35 cellular contexts compared by ENCODE assay signal in genomic region chr6:32935551-32936246, GRCh38. TPM values are rescaled to one million over a fixed set of nuclear protein-coding genes. Genes with fewer than 3 reads are reported as not detected.
DNase-seq lines count a peak whose midpoint lies in the region; TF ChIP-seq lines count a peak whose summit lies in the region.
"Had no signal": no experiment of that assay in that cellular context is flagged by ENCODE, and none has a peak within 500 bp of the region (broad histone marks: within the 10 kb centered on the region; RNA-seq: fewer than 3 reads in every experiment).

No MANE protein-coding gene starts in this region.

- H3K36me3 ChIP-seq in SU-DHL-6 (ENCODE audit: low read length) (peaks cover 31% of the 10 kb centered on the region), muscle layer of duodenum (ENCODE audit: control insufficient read depth in 1 of 2, insufficient read depth in 2 of 2, low read length in 2 of 2) (peaks cover 0 to 4% of the 10 kb centered on the region in 2 donors)
- H3K36me3 ChIP-seq: breast epithelium, neural progenitor cell had no signal

- H3K27ac ChIP-seq in SU-DHL-6 (ENCODE audit: low read depth, low read length) (peak overlapping the region; percentile 55), muscle layer of duodenum (ENCODE audit: low read length) (peak overlapping the region; percentile 46), coronary artery (peak overlapping the region in 1 of 2 donors; percentile 40)
- H3K27ac ChIP-seq: breast epithelium, neural progenitor cell had no signal

- peaks cover 13% of the 10 kb centered on the region for H3K4me1 Mint-ChIP-seq in activated CD4-positive, alpha-beta T cell treated with anti-CD3 and anti-CD28 coated beads, Interleukin-2, amount 10 ng/mL, durations not matched to agents 24 days and 14 days
- peaks cover 24% of the 10 kb centered on the region for H3K4me1 Mint-ChIP-seq in activated CD4-positive, alpha-beta T cell treated with anti-CD3 and anti-CD28 coated beads, Interleukin-2, amount 10 ng/mL, durations not matched to agents 7 days and 5 days

- H3K9me2 ChIP-seq in SU-DHL-6 (replicated peaks; ENCODE audit: insufficient read depth, low read length) = no peaks in the 10 kb centered on the region

- peaks cover 37% of the 10 kb centered on the region for H3K79me2 ChIP-seq in SU-DHL-6 (ENCODE audit: insufficient read depth, low read length)

- intact Hi-C loops in activated CD4-positive, alpha-beta T cell treated with anti-CD3 and anti-CD28 coated beads, Interleukin-2, amount 10 ng/mL, durations not matched to agents 24 days and 14 days (cut with micrococcal nuclease) = no loop called here

- H3K36me3 Mint-ChIP-seq in activated CD4-positive, alpha-beta T cell treated with anti-CD3 and anti-CD28 coated beads, Interleukin-2, amount 10 ng/mL, durations not matched to agents 24 days and 14 days (ENCODE audit: low read depth) = peaks cover 2% of the 10 kb centered on the region
- H3K36me3 Mint-ChIP-seq in activated CD4-positive, alpha-beta T cell treated with anti-CD3 and anti-CD28 coated beads, Interleukin-2, amount 10 ng/mL, durations not matched to agents 7 days and 5 days (ENCODE audit: low read depth) = peaks cover 5% of the 10 kb centered on the region
- H3K36me3 Mint-ChIP-seq: neural progenitor cell, type B pancreatic cell had no signal

- no peak for TF ChIP-seq CTCF in SU-DHL-6 (IDR thresholded peaks at IDR 0.05; ENCODE audit: insufficient read depth, low read length, poor library complexity, severe bottlenecking)
- no peak for TF ChIP-seq CTCF in coronary artery (IDR thresholded peaks at IDR 0.05)

- H4K20me1 ChIP-seq in SU-DHL-6 (ENCODE audit: low read depth, low read length) = no peaks in the 10 kb centered on the region

- H3K27me3 ChIP-seq in SU-DHL-6 (ENCODE audit: low read length) (no peaks in the 10 kb centered on the region), muscle layer of duodenum (ENCODE audit: low read depth, low read length) (no peaks in the 10 kb centered on the region)
- H3K27me3 ChIP-seq: breast epithelium had no signal

- no peaks in the 10 kb centered on the region for H3K9me3 Mint-ChIP-seq in activated CD4-positive, alpha-beta T cell treated with anti-CD3 and anti-CD28 coated beads, Interleukin-2, amount 10 ng/mL, durations not matched to agents 24 days and 14 days
- no peaks in the 10 kb centered on the region for H3K9me3 Mint-ChIP-seq in activated CD4-positive, alpha-beta T cell treated with anti-CD3 and anti-CD28 coated beads, Interleukin-2, amount 10 ng/mL, durations not matched to agents 7 days and 5 days
- H3K9me3 Mint-ChIP-seq: activated naive CD8-positive, alpha-beta T cell treated with anti-CD3 and anti-CD28 coated beads for 36 hours; activated T-cell treated with anti-CD3 and anti-CD28 coated beads, Interleukin-2, amount 50 U/mL, for 4 hours; immature natural killer cell; neural progenitor cell; type B pancreatic cell had no signal

- H2AFZ ChIP-seq in SU-DHL-6 (ENCODE audit: low read depth, low read length, severe bottlenecking) = no peak overlapping the region
- H2AFZ ChIP-seq: neural progenitor cell had no signal

- H3K27me3 Mint-ChIP-seq in activated CD4-positive, alpha-beta T cell treated with anti-CD3 and anti-CD28 coated beads, Interleukin-2, amount 10 ng/mL, durations not matched to agents 24 days and 14 days = peaks cover 19% of the 10 kb centered on the region
- H3K27me3 Mint-ChIP-seq in activated CD4-positive, alpha-beta T cell treated with anti-CD3 and anti-CD28 coated beads, Interleukin-2, amount 10 ng/mL, durations not matched to agents 7 days and 5 days = peaks cover 8% of the 10 kb centered on the region
- H3K27me3 Mint-ChIP-seq: activated CD8-positive, alpha-beta memory T cell treated with anti-CD3 and anti-CD28 coated beads, Interleukin-2, amount 10 ng/mL, durations not matched to agents 7 days and 5 days; activated naive CD8-positive, alpha-beta T cell treated with anti-CD3 and anti-CD28 coated beads for 36 hours; CD4-positive, alpha-beta memory T cell had no signal

- CTCF ChIA-PET in activated CD4-positive, alpha-beta T cell treated with anti-CD3 and anti-CD28 coated beads, Interleukin-2, amount 10 ng/mL, durations not matched to agents 7 days and 5 days (lab: Charles Lee) = interaction anchor here (1.3 to 2.4 kb wide), 4 partner anchors 18 to 97 kb away, joined by 4 to 9 read pairs (median 5); partner anchors contain the start of genes HLA-DMA and TAP2

- H3K9ac ChIP-seq in SU-DHL-6 (ENCODE audit: low read length) = no peak overlapping the region
- H3K9ac ChIP-seq: neural progenitor cell had no signal

- H3K4me3 ChIP-seq in SU-DHL-6 (ENCODE audit: insufficient read depth, low read length, poor library complexity, severe bottlenecking) (no peak overlapping the region), muscle layer of duodenum (ENCODE audit: low read depth in 1 of 2, low read length in 2 of 2) (no peak overlapping the region), coronary artery (no peak overlapping the region)
- H3K4me3 ChIP-seq: breast epithelium, K562, neural progenitor cell had no signal

- H3K27ac Mint-ChIP-seq in activated CD4-positive, alpha-beta T cell treated with anti-CD3 and anti-CD28 coated beads, Interleukin-2, amount 10 ng/mL, durations not matched to agents 24 days and 14 days = no peak overlapping the region
- no peak overlapping the region for H3K27ac Mint-ChIP-seq in activated CD4-positive, alpha-beta T cell treated with anti-CD3 and anti-CD28 coated beads, Interleukin-2, amount 10 ng/mL, durations not matched to agents 7 days and 5 days
- H3K27ac Mint-ChIP-seq: activated CD8-positive, alpha-beta memory T cell treated with anti-CD3 and anti-CD28 coated beads, Interleukin-2, amount 10 ng/mL, durations not matched to agents 7 days and 5 days; activated naive CD8-positive, alpha-beta T cell treated with anti-CD3 and anti-CD28 coated beads for 36 hours; neural progenitor cell; type B pancreatic cell had no signal

- POLR2A ChIA-PET in activated CD4-positive, alpha-beta T cell treated with anti-CD3 and anti-CD28 coated beads, Interleukin-2, amount 10 ng/mL, durations not matched to agents 7 days and 5 days (lab: Charles Lee) = no interaction called here

- peak; percentile 53 for DNase-seq in activated CD4-positive, alpha-beta T cell treated with anti-CD3 and anti-CD28 coated beads, Interleukin-2, amount 10 ng/mL, durations not matched to agents 24 days and 14 days
- no peak for DNase-seq in activated CD4-positive, alpha-beta T cell treated with anti-CD3 and anti-CD28 coated beads, Interleukin-2, amount 10 ng/mL, durations not matched to agents 7 days and 5 days
- DNase-seq in GM19240 (ENCODE audit: insufficient read length, low spot score) = no peak
- DNase-seq in NCI-H526 treated with DMSO at 0.1 percent for 48 hours (lab: John Stamatoyannopoulos, UW) = no peak
- no peak for DNase-seq in stimulated activated CD8-positive, alpha-beta memory T cell treated with anti-CD3 and anti-CD28 coated beads, Interleukin-4, amount 100 ng/mL, for 48 hours
- no peak for DNase-seq in coronary artery (ENCODE audit: low spot score)
- DNase-seq: 8988T; activated CD4-positive, alpha-beta T cell treated with anti-CD3 and anti-CD28 coated beads, Interleukin-2, amount 50 U/mL, for 4 hours; activated CD4-positive, CD25-positive, alpha-beta regulatory T cell; activated CD8-positive, alpha-beta memory T cell treated with anti-CD3 and anti-CD28 coated beads, Interleukin-2, amount 10 ng/mL, durations not matched to agents 7 days and 5 days; activated gamma-delta T cell; activated naive CD8-positive, alpha-beta T cell treated with anti-CD3 and anti-CD28 coated beads for 36 hours; activated T-cell treated with anti-CD3 and anti-CD28 coated beads, Interleukin-2, amount 50 U/mL, for 4 hours; anterior cingulate cortex; CD4-positive, alpha-beta memory T cell; effector CD4-positive, alpha-beta T cell; EL; H7; immature natural killer cell; left colon; mesenchymal stem cell; NCI-H1048; NCI-H1694; NCI-H446; NCI-H82; posterior cingulate gyrus; right cardiac atrium; stimulated activated CD4-positive, alpha-beta T cell treated with anti-CD3 and anti-CD28 coated beads, Interleukin-1b, Interleukin-23, amount 100 ng/mL, for 48 hours; SW 1271 had no signal

- H3K9me3 ChIP-seq in SU-DHL-6 (ENCODE audit: insufficient read depth, low read length) (no peaks in the 10 kb centered on the region), muscle layer of duodenum (ENCODE audit: control insufficient read depth in 1 of 2, low read length in 2 of 2) (no peaks in the 10 kb centered on the region)
- H3K9me3 ChIP-seq: breast epithelium had no signal

- peaks cover 7% of the 10 kb centered on the region in 2 donors for H3K4me1 ChIP-seq in muscle layer of duodenum (ENCODE audit: control insufficient read depth in 1 of 2, insufficient read depth in 2 of 2, low read length in 2 of 2)
- H3K4me1 ChIP-seq: breast epithelium, neural progenitor cell had no signal

- H3F3A ChIP-seq in SU-DHL-6 (ENCODE audit: insufficient read depth) = peaks cover 55% of the 10 kb centered on the region

- H3K4me3 Mint-ChIP-seq in activated CD4-positive, alpha-beta T cell treated with anti-CD3 and anti-CD28 coated beads, Interleukin-2, amount 10 ng/mL, durations not matched to agents 24 days and 14 days = no peak overlapping the region
- no peak overlapping the region for H3K4me3 Mint-ChIP-seq in activated CD4-positive, alpha-beta T cell treated with anti-CD3 and anti-CD28 coated beads, Interleukin-2, amount 10 ng/mL, durations not matched to agents 7 days and 5 days
- H3K4me3 Mint-ChIP-seq: activated CD8-positive, alpha-beta memory T cell treated with anti-CD3 and anti-CD28 coated beads, Interleukin-2, amount 10 ng/mL, durations not matched to agents 7 days and 5 days; activated naive CD8-positive, alpha-beta T cell treated with anti-CD3 and anti-CD28 coated beads for 36 hours; activated T-cell treated with anti-CD3 and anti-CD28 coated beads, Interleukin-2, amount 50 U/mL, for 4 hours; immature natural killer cell; neural progenitor cell; type B pancreatic cell had no signal

- no peak overlapping the region for H3K4me2 ChIP-seq in SU-DHL-6 (ENCODE audit: low read depth, low read length, poor library complexity, severe bottlenecking)
- H3K4me2 ChIP-seq: neural progenitor cell had no signal

RNA-seq across cellular contexts. Expression of gene HLA-DMB, which starts 5.1 kb away (rescaled TPM):
- 0.75 and 0.80 TPM in 2 replicates for total RNA-seq in activated CD4-positive, alpha-beta T cell treated with anti-CD3 and anti-CD28 coated beads, Interleukin-2, amount 10 ng/mL, durations not matched to agents 24 days and 14 days
- 1 to 10 TPM; 8.1 to 8.5 TPM for total RNA-seq in activated CD4-positive, alpha-beta T cell treated with anti-CD3 and anti-CD28 coated beads, Interleukin-2, amount 10 ng/mL, durations not matched to agents 7 days and 5 days

RNA-seq across cellular contexts. Expression of gene HLA-DMA, which starts 17.2 kb away (rescaled TPM):
- total RNA-seq in activated CD4-positive, alpha-beta T cell treated with anti-CD3 and anti-CD28 coated beads, Interleukin-2, amount 10 ng/mL, durations not matched to agents 24 days and 14 days = 8.1 and 8.7 TPM in 2 replicates
- 10 to 100 TPM; 24.0 to 26.8 TPM for total RNA-seq in activated CD4-positive, alpha-beta T cell treated with anti-CD3 and anti-CD28 coated beads, Interleukin-2, amount 10 ng/mL, durations not matched to agents 7 days and 5 days

RNA-seq across cellular contexts. Expression of gene BRD2, which starts 32.7 kb away (rescaled TPM):
- total RNA-seq in activated CD4-positive, alpha-beta T cell treated with anti-CD3 and anti-CD28 coated beads, Interleukin-2, amount 10 ng/mL, durations not matched to agents 24 days and 14 days = 320 TPM in 2 replicates
- 100 to 1,000 TPM; 334 to 383 TPM for total RNA-seq in activated CD4-positive, alpha-beta T cell treated with anti-CD3 and anti-CD28 coated beads, Interleukin-2, amount 10 ng/mL, durations not matched to agents 7 days and 5 days
